ENCODE assay signal across 1 cellular context in genomic region chr22:47091241-47091691, GRCh38.
TF ChIP-seq lines count a peak whose summit lies in the region.

No MANE protein-coding gene starts in this region.

TF ChIP-seq in H1, 55 proteins besides CTCF, POLR2A, EP300 and RAD21 (continued from another document):
- TF ChIP-seq CHD7 (IDR thresholded peaks at IDR 0.05; ENCODE audit: insufficient replicate concordance, low read length) (no peak), CBX5 (IDR thresholded peaks at IDR 0.05; ENCODE audit: low read depth, low read length) (no peak), NANOG (IDR thresholded peaks at IDR 0.05; ENCODE audit: insufficient read depth, low read depth, low read length, poor library complexity, severe bottlenecking) (no peak), POU5F1 (IDR thresholded peaks at IDR 0.05; ENCODE audit: low read depth, low read length) (no peak), BACH1 (IDR thresholded peaks at IDR 0.05; ENCODE audit: low read length) (no peak), CEBPB (IDR thresholded peaks at IDR 0.05; ENCODE audit: low read depth, low read length) (no peak), KDM4A (IDR thresholded peaks at IDR 0.05; ENCODE audit: low read depth, low read length, severe bottlenecking) (no peak)
